Comparison of ENCODE assay signal across 16 cellular contexts in genomic region chr6:116513224-116513875, GRCh38. TPM values are rescaled to one million over a fixed set of nuclear protein-coding genes. Genes with fewer than 3 reads are reported as not detected.
DNase-seq lines count a peak whose midpoint lies in the region; ATAC-seq and TF ChIP-seq lines count a peak whose summit lies in the region.
"Had no signal": no experiment of that assay in that cellular context is flagged by ENCODE, and none has a peak within 500 bp of the region (broad histone marks: within the 10 kb centered on the region; RNA-seq: fewer than 3 reads in every experiment).

No MANE protein-coding gene starts in this region.

- DNase-seq in EH (ENCODE audit: low read depth): peak; percentile 23
- DNase-seq in SJCRH30: no peak
- no peak for DNase-seq in fibroblast of mammary gland (ENCODE audit: low read depth)
- DNase-seq: activated CD8-positive, alpha-beta memory T cell treated with anti-CD3 and anti-CD28 coated beads for 24 hours; activated gamma-delta T cell; CD4-positive, CD25-positive, alpha-beta regulatory T cell; central memory CD4-positive, alpha-beta T cell; NCI-H1694 treated with DMSO at 0.1 percent for 48 hours; SIG-M5; stimulated activated CD4-positive, alpha-beta T cell treated with anti-CD3 and anti-CD28 coated beads, Interleukin-4, amount 100 ng/mL, for 4 hours; stimulated activated naive CD4-positive, alpha-beta T cell treated with Interleukin-2 at 50 U/mL for 16 hours had no signal

- H3K36me3 ChIP-seq in SJCRH30: no peaks in the 10 kb centered on the region
- H3K36me3 ChIP-seq in skeletal muscle satellite cell (ENCODE audit: insufficient read depth, low read length): peaks cover 9% of the 10 kb centered on the region

- H3K4me1 ChIP-seq in SJCRH30: peaks cover 3% of the 10 kb centered on the region; the same call in 1 of the 2 replicates
- peaks cover 14% of the 10 kb centered on the region for H3K4me1 ChIP-seq in skeletal muscle satellite cell (ENCODE audit: control insufficient read depth, insufficient read depth, low read length)

- no peaks in the 10 kb centered on the region for H3K27me3 ChIP-seq in SJCRH30
- no peaks in the 10 kb centered on the region for H3K27me3 ChIP-seq in skeletal muscle satellite cell (ENCODE audit: control insufficient read depth, insufficient read depth, low read length)

- H3K4me3 ChIP-seq in SJCRH30 (peak overlapping the region; percentile 62; the same call in 1 of the 2 replicates), fibroblast of mammary gland (ENCODE audit: control insufficient read depth, low read depth, low read length) (peak overlapping the region; percentile 32), skeletal muscle satellite cell (ENCODE audit: low read length) (peak overlapping the region; percentile 69)

- H3K9me3 ChIP-seq in SJCRH30 (replicated peaks) (0 out of 2 replicates have a peak, but pooled peaks cover 3% of the 10 kb centered on the region), skeletal muscle satellite cell (replicated peaks; ENCODE audit: low read length) (no peaks in the 10 kb centered on the region)

- peak overlapping the region; percentile 84 for H3K4me2 ChIP-seq in skeletal muscle satellite cell (ENCODE audit: low read length)

- no peak for ATAC-seq in GM19397 (IDR thresholded peaks at IDR 0.05; ENCODE audit: unreplicated experiment)
- no peak for ATAC-seq in HG02610 (IDR thresholded peaks at IDR 0.05; ENCODE audit: unreplicated experiment)
- ATAC-seq in GM21515 (IDR thresholded peaks at IDR 0.05; ENCODE audit: unreplicated experiment): no peak
- ATAC-seq in GM18868 (IDR thresholded peaks at IDR 0.05; ENCODE audit: unreplicated experiment): no peak

- no peak for TF ChIP-seq CTCF in fibroblast of mammary gland (conservative IDR thresholded peaks at IDR 0.05; ENCODE audit: control insufficient read depth, insufficient read depth, low read depth, low read length)

- peak overlapping the region; percentile 86 for H3K9ac ChIP-seq in skeletal muscle satellite cell (ENCODE audit: low read depth, low read length)

- no peak overlapping the region for H3K27ac ChIP-seq in SJCRH30

RNA-seq across cellular contexts. Expression of gene CALHM5, which starts 1.9 kb away (rescaled TPM):
- total RNA-seq in SJCRH30 (2014; rRNA removed; shearing (Covaris generic)): 2.4 and 2.6 TPM in 2 replicates
- total RNA-seq in skeletal muscle satellite cell (2012; rRNA removed): 2.6 and 3.0 TPM in 2 replicates

RNA-seq across cellular contexts. Expression of gene TRAPPC3L, which starts 32.1 kb away (rescaled TPM):
- total RNA-seq in SJCRH30 (2014; rRNA removed; shearing (Covaris generic)): not detected in 2 replicates
- total RNA-seq in skeletal muscle satellite cell (2012; rRNA removed): not detected in 2 replicates

RNA-seq across cellular contexts. Expression of gene CALHM4, which starts 40.2 kb away (rescaled TPM):
- total RNA-seq in SJCRH30 (2014; rRNA removed; shearing (Covaris generic)): not detected in 2 replicates
- not detected in 2 replicates for total RNA-seq in skeletal muscle satellite cell (2012; rRNA removed)
- total RNA-seq: CD4-positive, CD25-positive, alpha-beta regulatory T cell had no signal

RNA-seq across cellular contexts. Expression of gene CALHM6, which starts 52.2 kb away (rescaled TPM):
- total RNA-seq in SJCRH30 (2014; rRNA removed; shearing (Covaris generic)): 0.30 TPM in 1 of 2 replicates, not detected in the other
- 0.25 and 4.2 TPM in 2 replicates for total RNA-seq in skeletal muscle satellite cell (2012; rRNA removed)

RNA-seq across cellular contexts. Expression of gene RWDD1, which starts 58.0 kb away (rescaled TPM):
- 54.9 and 57.0 TPM in 2 replicates for total RNA-seq in SJCRH30 (2014; rRNA removed; shearing (Covaris generic))
- 31.9 and 40.6 TPM in 2 replicates for total RNA-seq in skeletal muscle satellite cell (2012; rRNA removed)
